Comparison of ENCODE assay signal across 1 cellular context in genomic region chr7:100130608-100131453, GRCh38.
A peak's percentile ranks its signal among the peaks of the same experiment; 100 is the strongest.
TF ChIP-seq lines count a peak whose summit lies in the region.

No MANE protein-coding gene starts in this region.

TF ChIP-seq in K562, 482 proteins besides CTCF, POLR2A, EP300 and RAD21 (continued from another document and continues in another):
- TF ChIP-seq NKRF (IDR thresholded peaks at IDR 0.05; ENCODE audit: borderline replicate concordance) (peak; percentile 62; the same call in 1 of the 2 replicates), HNRNPH1 (optimal IDR thresholded peaks at IDR 0.05; ENCODE audit: low read depth, low read length) (no peak), ZNF668 (CRISPR knock-in tag; IDR thresholded peaks at IDR 0.05) (no peak), TAF7 (tag; IDR thresholded peaks at IDR 0.05) (0 out of 2 replicates have a peak, but pooled peaks have one; percentile 27), KLF10 (CRISPR knock-in tag; IDR thresholded peaks at IDR 0.05) (no peak), DEAF1 (CRISPR knock-in tag; IDR thresholded peaks at IDR 0.05) (peak; percentile 87), HIVEP1 (CRISPR knock-in tag; IDR thresholded peaks at IDR 0.05) (no peak), TAF1 (IDR thresholded peaks at IDR 0.05; ENCODE audit: control insufficient read depth, extremely low read depth, insufficient read depth, low read length, severe bottlenecking) (no peak), ZNF280A (IDR thresholded peaks at IDR 0.05; ENCODE audit: low read depth, partially characterized antibody) (no peak), RERE (CRISPR knock-in tag; IDR thresholded peaks at IDR 0.05; ENCODE audit: borderline replicate concordance) (no peak), DNMT1 (IDR thresholded peaks at IDR 0.05) (peak; percentile 39; the same call in 1 of the 2 replicates), ZNF583 (CRISPR knock-in tag; IDR thresholded peaks at IDR 0.05) (0 out of 2 replicates have a peak, but pooled peaks have one; percentile 27), SIN3A (IDR thresholded peaks at IDR 0.05; ENCODE audit: borderline replicate concordance in 2 of 2, control insufficient read depth in 1 of 2, low read depth in 2 of 2, low read length in 2 of 2) (no peak), ZFP36 (IDR thresholded peaks at IDR 0.05; ENCODE audit: low read depth, low read length, partially characterized antibody) (no peak), POLR2H (tag; IDR thresholded peaks at IDR 0.05; ENCODE audit: low read depth) (no peak), HNRNPLL (IDR thresholded peaks at IDR 0.05; ENCODE audit: low read depth, low read length, poor library complexity, severe bottlenecking) (no peak), E2F3 (CRISPR knock-in tag; IDR thresholded peaks at IDR 0.05) (no peak), RBM34 (IDR thresholded peaks at IDR 0.05; ENCODE audit: borderline replicate concordance, insufficient read depth, low read length) (no peak), ZNF174 (CRISPR knock-in tag; IDR thresholded peaks at IDR 0.05) (no peak), CHD4 (IDR thresholded peaks at IDR 0.05; ENCODE audit: insufficient read depth, insufficient replicate concordance, low read depth, low read length, poor library complexity, severe bottlenecking) (no peak), E2F4 (CRISPR knock-in tag; IDR thresholded peaks at IDR 0.05; ENCODE audit: low read depth) (no peak), ETS2 (tag; IDR thresholded peaks at IDR 0.05; ENCODE audit: borderline replicate concordance, poor library complexity, severe bottlenecking) (no peak), ZBTB11 (CRISPR knock-in tag; IDR thresholded peaks at IDR 0.05) (no peak; a peak in 1 of 6 replicates), NFIC (IDR thresholded peaks at IDR 0.05) (no peak), MTA1 (IDR thresholded peaks at IDR 0.05; ENCODE audit: borderline replicate concordance) (peak; percentile 92), CBX1 (IDR thresholded peaks at IDR 0.05; ENCODE audit: low read depth) (no peak), MAFG (tag; conservative IDR thresholded peaks at IDR 0.05) (no peak), GABPA (tag; conservative IDR thresholded peaks at IDR 0.05; ENCODE audit: low read depth) (no peak), ZNF354B (CRISPR knock-in tag; IDR thresholded peaks at IDR 0.05) (no peak), KLF16 (IDR thresholded peaks at IDR 0.05) (peak; percentile 46; the same call in 1 of the 2 replicates), TFE3 (CRISPR knock-in tag; IDR thresholded peaks at IDR 0.05) (no peak)
- TF ChIP-seq, protein P1, sequence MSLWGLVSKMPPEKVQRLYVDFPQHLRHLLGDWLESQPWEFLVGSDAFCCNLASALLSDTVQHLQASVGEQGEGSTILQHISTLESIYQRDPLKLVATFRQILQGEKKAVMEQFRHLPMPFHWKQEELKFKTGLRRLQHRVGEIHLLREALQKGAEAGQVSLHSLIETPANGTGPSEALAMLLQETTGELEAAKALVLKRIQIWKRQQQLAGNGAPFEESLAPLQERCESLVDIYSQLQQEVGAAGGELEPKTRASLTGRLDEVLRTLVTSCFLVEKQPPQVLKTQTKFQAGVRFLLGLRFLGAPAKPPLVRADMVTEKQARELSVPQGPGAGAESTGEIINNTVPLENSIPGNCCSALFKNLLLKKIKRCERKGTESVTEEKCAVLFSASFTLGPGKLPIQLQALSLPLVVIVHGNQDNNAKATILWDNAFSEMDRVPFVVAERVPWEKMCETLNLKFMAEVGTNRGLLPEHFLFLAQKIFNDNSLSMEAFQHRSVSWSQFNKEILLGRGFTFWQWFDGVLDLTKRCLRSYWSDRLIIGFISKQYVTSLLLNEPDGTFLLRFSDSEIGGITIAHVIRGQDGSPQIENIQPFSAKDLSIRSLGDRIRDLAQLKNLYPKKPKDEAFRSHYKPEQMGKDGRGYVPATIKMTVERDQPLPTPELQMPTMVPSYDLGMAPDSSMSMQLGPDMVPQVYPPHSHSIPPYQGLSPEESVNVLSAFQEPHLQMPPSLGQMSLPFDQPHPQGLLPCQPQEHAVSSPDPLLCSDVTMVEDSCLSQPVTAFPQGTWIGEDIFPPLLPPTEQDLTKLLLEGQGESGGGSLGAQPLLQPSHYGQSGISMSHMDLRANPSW (CRISPR knock-in tag; IDR thresholded peaks at IDR 0.05): peak; percentile 80; the same call in 1 of the 2 replicates
- TF ChIP-seq, protein P2, sequence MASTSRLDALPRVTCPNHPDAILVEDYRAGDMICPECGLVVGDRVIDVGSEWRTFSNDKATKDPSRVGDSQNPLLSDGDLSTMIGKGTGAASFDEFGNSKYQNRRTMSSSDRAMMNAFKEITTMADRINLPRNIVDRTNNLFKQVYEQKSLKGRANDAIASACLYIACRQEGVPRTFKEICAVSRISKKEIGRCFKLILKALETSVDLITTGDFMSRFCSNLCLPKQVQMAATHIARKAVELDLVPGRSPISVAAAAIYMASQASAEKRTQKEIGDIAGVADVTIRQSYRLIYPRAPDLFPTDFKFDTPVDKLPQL (IDR thresholded peaks at IDR 0.05; ENCODE audit: extremely low read depth, insufficient read length): no peak
- TF ChIP-seq, protein P3, sequence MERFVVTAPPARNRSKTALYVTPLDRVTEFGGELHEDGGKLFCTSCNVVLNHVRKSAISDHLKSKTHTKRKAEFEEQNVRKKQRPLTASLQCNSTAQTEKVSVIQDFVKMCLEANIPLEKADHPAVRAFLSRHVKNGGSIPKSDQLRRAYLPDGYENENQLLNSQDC (CRISPR knock-in tag; IDR thresholded peaks at IDR 0.05): no peak
- TF ChIP-seq, protein P4, sequence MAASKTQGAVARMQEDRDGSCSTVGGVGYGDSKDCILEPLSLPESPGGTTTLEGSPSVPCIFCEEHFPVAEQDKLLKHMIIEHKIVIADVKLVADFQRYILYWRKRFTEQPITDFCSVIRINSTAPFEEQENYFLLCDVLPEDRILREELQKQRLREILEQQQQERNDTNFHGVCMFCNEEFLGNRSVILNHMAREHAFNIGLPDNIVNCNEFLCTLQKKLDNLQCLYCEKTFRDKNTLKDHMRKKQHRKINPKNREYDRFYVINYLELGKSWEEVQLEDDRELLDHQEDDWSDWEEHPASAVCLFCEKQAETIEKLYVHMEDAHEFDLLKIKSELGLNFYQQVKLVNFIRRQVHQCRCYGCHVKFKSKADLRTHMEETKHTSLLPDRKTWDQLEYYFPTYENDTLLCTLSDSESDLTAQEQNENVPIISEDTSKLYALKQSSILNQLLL (CRISPR knock-in tag; IDR thresholded peaks at IDR 0.05; ENCODE audit: borderline replicate concordance): no peak
